ENCODE assay signal across 21 cellular contexts in genomic region chr6:15912505-15912767, GRCh38.
DNase-seq lines count a peak whose midpoint lies in the region; ATAC-seq and TF ChIP-seq lines count a peak whose summit lies in the region.
"Had no signal": no experiment of that assay in that cellular context is flagged by ENCODE, and none has a peak within 500 bp of the region (broad histone marks: within the 10 kb centered on the region; RNA-seq: fewer than 3 reads in every experiment).

No MANE protein-coding gene starts in this region.

- no peaks in the 10 kb centered on the region for H3K79me2 ChIP-seq in smooth muscle cell (ENCODE audit: low read depth)
- no peaks in the 10 kb centered on the region for H3K79me2 ChIP-seq in neural progenitor cell (ENCODE audit: low read depth)

- peak overlapping the region; percentile 38 for H3K27ac Mint-ChIP-seq in activated naive CD4-positive, alpha-beta T cell treated with anti-CD3 and anti-CD28 coated beads, Interleukin-2, amount 50 U/mL, for 24 hours
- no peak overlapping the region for H3K27ac Mint-ChIP-seq in activated naive CD4-positive, alpha-beta T cell treated with anti-CD3 and anti-CD28 coated beads, Interleukin-2, amount 50 U/mL, for 72 hours
- H3K27ac Mint-ChIP-seq in activated naive CD8-positive, alpha-beta T cell treated with anti-CD3 and anti-CD28 coated beads, Interleukin-2, amount 50 U/mL, for 24 hours = peak overlapping the region; percentile 73
- no peak overlapping the region for H3K27ac Mint-ChIP-seq in neural progenitor cell
- H3K27ac Mint-ChIP-seq: CD4-positive, CD25-positive, alpha-beta regulatory T cell had no signal

- TF ChIP-seq CTCF in smooth muscle cell (IDR thresholded peaks at IDR 0.05; ENCODE audit: borderline replicate concordance, insufficient read depth, poor library complexity, severe bottlenecking) = no peak
- TF ChIP-seq CTCF in neural progenitor cell (IDR thresholded peaks at IDR 0.05) = no peak
- no peak for TF ChIP-seq CTCF in Peyer's patch (IDR thresholded peaks at IDR 0.05)
- no peak for TF ChIP-seq CTCF in left lung (IDR thresholded peaks at IDR 0.05)

- H3K27ac ChIP-seq in HUES64 (ENCODE audit: low read depth, low read length) (peak overlapping the region; percentile 83; the same call in 1 of the 2 replicates), smooth muscle cell (ENCODE audit: low read depth) (no peak overlapping the region), neural progenitor cell (no peak overlapping the region), Peyer's patch (no peak overlapping the region), left lung (no peak overlapping the region)
- H3K27ac ChIP-seq: GM23248 had no signal

- H3K4me3 ChIP-seq in HUES64 (ENCODE audit: low read length) (no peak overlapping the region; the same call in 1 of the 2 replicates), smooth muscle cell (no peak overlapping the region), neural progenitor cell (no peak overlapping the region), Peyer's patch (no peak overlapping the region), left lung (no peak overlapping the region)
- H3K4me3 ChIP-seq: GM23248, MG63 had no signal

- H3K36me3 Mint-ChIP-seq in activated naive CD4-positive, alpha-beta T cell treated with anti-CD3 and anti-CD28 coated beads, Interleukin-2, amount 50 U/mL, for 24 hours = no peaks in the 10 kb centered on the region
- peaks cover 0 to 12% of the 10 kb centered on the region in 2 donors for H3K36me3 Mint-ChIP-seq in activated naive CD4-positive, alpha-beta T cell treated with anti-CD3 and anti-CD28 coated beads, Interleukin-2, amount 50 U/mL, for 72 hours
- H3K36me3 Mint-ChIP-seq in activated naive CD8-positive, alpha-beta T cell treated with anti-CD3 and anti-CD28 coated beads, Interleukin-2, amount 50 U/mL, for 24 hours (ENCODE audit: low read depth) = no peaks in the 10 kb centered on the region
- peaks cover 3% of the 10 kb centered on the region for H3K36me3 Mint-ChIP-seq in neural progenitor cell
- H3K36me3 Mint-ChIP-seq: CD4-positive, CD25-positive, alpha-beta regulatory T cell had no signal

- H3K9me3 Mint-ChIP-seq in activated naive CD4-positive, alpha-beta T cell treated with anti-CD3 and anti-CD28 coated beads, Interleukin-2, amount 50 U/mL, for 24 hours = no peaks in the 10 kb centered on the region
- peaks cover 0 to 4% of the 10 kb centered on the region in 2 donors for H3K9me3 Mint-ChIP-seq in activated naive CD4-positive, alpha-beta T cell treated with anti-CD3 and anti-CD28 coated beads, Interleukin-2, amount 50 U/mL, for 72 hours
- H3K9me3 Mint-ChIP-seq in activated naive CD8-positive, alpha-beta T cell treated with anti-CD3 and anti-CD28 coated beads, Interleukin-2, amount 50 U/mL, for 24 hours = no peaks in the 10 kb centered on the region
- H3K9me3 Mint-ChIP-seq in neural progenitor cell = no peaks in the 10 kb centered on the region
- H3K9me3 Mint-ChIP-seq: CD4-positive, CD25-positive, alpha-beta regulatory T cell had no signal

- peaks cover 53% of the 10 kb centered on the region for H3K4me1 ChIP-seq in HUES64 (ENCODE audit: insufficient read depth, low read length)
- H3K4me1 ChIP-seq in smooth muscle cell (ENCODE audit: low read depth) = peaks cover 7% of the 10 kb centered on the region
- H3K4me1 ChIP-seq in neural progenitor cell = no peaks in the 10 kb centered on the region
- no peaks in the 10 kb centered on the region for H3K4me1 ChIP-seq in Peyer's patch
- H3K4me1 ChIP-seq in left lung = no peaks in the 10 kb centered on the region

- no peak overlapping the region for H3K4me3 Mint-ChIP-seq in activated naive CD4-positive, alpha-beta T cell treated with anti-CD3 and anti-CD28 coated beads, Interleukin-2, amount 50 U/mL, for 24 hours
- H3K4me3 Mint-ChIP-seq in activated naive CD8-positive, alpha-beta T cell treated with anti-CD3 and anti-CD28 coated beads, Interleukin-2, amount 50 U/mL, for 24 hours = no peak overlapping the region
- H3K4me3 Mint-ChIP-seq in neural progenitor cell = no peak overlapping the region
- H3K4me3 Mint-ChIP-seq: CD4-positive, CD25-positive, alpha-beta regulatory T cell had no signal

- H3F3A ChIP-seq in smooth muscle cell (ENCODE audit: low read depth) (peaks cover 3% of the 10 kb centered on the region), neural progenitor cell (ENCODE audit: low read depth) (no peaks in the 10 kb centered on the region)

- ATAC-seq in activated naive CD4-positive, alpha-beta T cell treated with anti-CD3 and anti-CD28 coated beads, Interleukin-2, amount 50 U/mL, for 72 hours = no peak
- no peak for ATAC-seq in activated naive CD8-positive, alpha-beta T cell treated with anti-CD3 and anti-CD28 coated beads, Interleukin-2, amount 50 U/mL, for 24 hours
- ATAC-seq in left lung = no peak
- ATAC-seq: PC-3 had no signal

- H3K27me3 Mint-ChIP-seq in activated naive CD4-positive, alpha-beta T cell treated with anti-CD3 and anti-CD28 coated beads, Interleukin-2, amount 50 U/mL, for 24 hours = no peaks in the 10 kb centered on the region
- no peaks in the 10 kb centered on the region for H3K27me3 Mint-ChIP-seq in activated naive CD8-positive, alpha-beta T cell treated with anti-CD3 and anti-CD28 coated beads, Interleukin-2, amount 50 U/mL, for 24 hours
- H3K27me3 Mint-ChIP-seq in neural progenitor cell (ENCODE audit: insufficient read depth, low read depth) = peaks cover 2% of the 10 kb centered on the region

- no peaks in the 10 kb centered on the region for H4K20me1 ChIP-seq in smooth muscle cell (ENCODE audit: low read depth)
- no peaks in the 10 kb centered on the region for H4K20me1 ChIP-seq in neural progenitor cell (ENCODE audit: low read depth)

- H2AFZ ChIP-seq in smooth muscle cell (ENCODE audit: low read depth) = no peak overlapping the region
- H2AFZ ChIP-seq in neural progenitor cell (replicated peaks) = no peak overlapping the region
- H2AFZ ChIP-seq: GM23248 had no signal

- no peak overlapping the region for H3K9ac ChIP-seq in HUES64 (ENCODE audit: low read depth, low read length)
- no peak overlapping the region for H3K9ac ChIP-seq in smooth muscle cell (ENCODE audit: low read depth)
- H3K9ac ChIP-seq in neural progenitor cell = no peak overlapping the region
- H3K9ac ChIP-seq: GM23248 had no signal

- WGBS in HUES64 = 23% methylated on average over 1 of the region's 1 CpG
- WGBS in smooth muscle cell (ENCODE audit: low lambda C conversion rate) = 92% methylated on average over 1 of the region's 1 CpG

- no peaks in the 10 kb centered on the region for H3K27me3 ChIP-seq in HUES64 (ENCODE audit: insufficient read depth, low read length)
- no peaks in the 10 kb centered on the region for H3K27me3 ChIP-seq in smooth muscle cell (ENCODE audit: low read depth)
- no peaks in the 10 kb centered on the region for H3K27me3 ChIP-seq in neural progenitor cell
- no peaks in the 10 kb centered on the region for H3K27me3 ChIP-seq in Peyer's patch
- H3K27me3 ChIP-seq in left lung = no peaks in the 10 kb centered on the region
- H3K27me3 ChIP-seq: MG63 had no signal

- H3K36me3 ChIP-seq in HUES64 (ENCODE audit: insufficient read depth, low read length) (no peaks in the 10 kb centered on the region), smooth muscle cell (ENCODE audit: low read depth) (no peaks in the 10 kb centered on the region), neural progenitor cell (no peaks in the 10 kb centered on the region), Peyer's patch (no peaks in the 10 kb centered on the region), left lung (no peaks in the 10 kb centered on the region)
- H3K36me3 ChIP-seq: MG63 had no signal

- no peaks in the 10 kb centered on the region for H3K9me3 ChIP-seq in HUES64 (ENCODE audit: insufficient read depth, low read depth, low read length)
- H3K9me3 ChIP-seq in smooth muscle cell (replicated peaks; ENCODE audit: low read depth) = no peaks in the 10 kb centered on the region
- H3K9me3 ChIP-seq in neural progenitor cell (ENCODE audit: low read depth) = no peaks in the 10 kb centered on the region
- H3K9me3 ChIP-seq in Peyer's patch = no peaks in the 10 kb centered on the region
- no peaks in the 10 kb centered on the region for H3K9me3 ChIP-seq in left lung
- H3K9me3 ChIP-seq: MG63 had no signal

- H3K4me1 Mint-ChIP-seq in activated naive CD4-positive, alpha-beta T cell treated with anti-CD3 and anti-CD28 coated beads, Interleukin-2, amount 50 U/mL, for 24 hours = peaks cover 5% of the 10 kb centered on the region
- peaks cover 38% of the 10 kb centered on the region for H3K4me1 Mint-ChIP-seq in activated naive CD8-positive, alpha-beta T cell treated with anti-CD3 and anti-CD28 coated beads, Interleukin-2, amount 50 U/mL, for 24 hours
- H3K4me1 Mint-ChIP-seq in neural progenitor cell = peaks cover 13% of the 10 kb centered on the region

- H3K4me2 ChIP-seq in smooth muscle cell (peak overlapping the region; percentile 8), neural progenitor cell (no peak overlapping the region)

- intact Hi-C loops in left lung (cut with DNase I) = no loop called here

- DNase-seq in activated naive CD4-positive, alpha-beta T cell treated with anti-CD3 and anti-CD28 coated beads, Interleukin-2, amount 50 U/mL, for 72 hours (ENCODE audit: low spot score in 2 of 2) = no peak
- no peak for DNase-seq in activated naive CD8-positive, alpha-beta T cell treated with anti-CD3 and anti-CD28 coated beads, Interleukin-2, amount 50 U/mL, for 24 hours
- DNase-seq in smooth muscle cell (lab: John Stamatoyannopoulos, UW; ENCODE audit: unreplicated experiment) (no peak), neural progenitor cell (ENCODE audit: low spot score) (no peak), Peyer's patch (no peak), left lung (no peak)
- DNase-seq: CD4-positive, CD25-positive, alpha-beta regulatory T cell; DMS79; GM23248; MG63; NCI-H1092; NCI-H1436; NCI-H187 treated with DMSO at 0.1 percent for 48 hours; NCI-H2107; NCI-H446 treated with DMSO at 0.1 percent for 48 hours; NCI-H526 treated with DMSO at 0.1 percent for 48 hours; PC-3; RPMI8226; SHP77 had no signal

- no peak for TF ChIP-seq POLR2A in Peyer's patch (IDR thresholded peaks at IDR 0.05)

Comparison
In these comparisons a context has a peak if more than half of its experiments do, and no peak if none do; other contexts are left out.
1. H3K27ac Mint-ChIP-seq: peak in activated naive CD4-positive, alpha-beta T cell treated with anti-CD3 and anti-CD28 coated beads, Interleukin-2, amount 50 U/mL, for 24 hours (single experiment) and activated naive CD8-positive, alpha-beta T cell treated with anti-CD3 and anti-CD28 coated beads, Interleukin-2, amount 50 U/mL, for 24 hours (single experiment); none in activated naive CD4-positive, alpha-beta T cell treated with anti-CD3 and anti-CD28 coated beads, Interleukin-2, amount 50 U/mL, for 72 hours (0 of 2) and neural progenitor cell (single experiment).